Comparison of ENCODE assay signal across 17 cellular contexts in genomic region chr17:46817151-46817900, GRCh38. TPM values are rescaled to one million over a fixed set of nuclear protein-coding genes. Genes with fewer than 3 reads are reported as not detected.
DNase-seq lines count a peak whose midpoint lies in the region; ATAC-seq and TF ChIP-seq lines count a peak whose summit lies in the region.
"Had no signal": no experiment of that assay in that cellular context is flagged by ENCODE, and none has a peak within 500 bp of the region (broad histone marks: within the 10 kb centered on the region; RNA-seq: fewer than 3 reads in every experiment).

No MANE protein-coding gene starts in this region.

- H3K79me2 ChIP-seq in H9 (ENCODE audit: insufficient read depth, low read length) = no peaks in the 10 kb centered on the region

- no peaks in the 10 kb centered on the region for H3K36me3 Mint-ChIP-seq in CD4-positive, alpha-beta memory T cell
- no peaks in the 10 kb centered on the region; a peak in 1 of 7 replicates for H3K36me3 Mint-ChIP-seq in H9 (ENCODE audit: insufficient read depth in 1 of 3, low read depth in 3 of 3)
- no peaks in the 10 kb centered on the region for H3K36me3 Mint-ChIP-seq in endodermal cell (ENCODE audit: low read depth)
- H3K36me3 Mint-ChIP-seq in nephron (ENCODE audit: low read depth) = no peaks in the 10 kb centered on the region

- H3K27ac Mint-ChIP-seq in CD4-positive, alpha-beta memory T cell = no peak overlapping the region
- peak overlapping the region in 1 of 3 experiments; percentile 21; a peak in 1 of 7 replicates for H3K27ac Mint-ChIP-seq in H9
- peak overlapping the region; percentile 82 for H3K27ac Mint-ChIP-seq in endodermal cell
- H3K27ac Mint-ChIP-seq in nephron = no peak overlapping the region

- POLR2A ChIA-PET in CD4-positive, alpha-beta memory T cell (lab: Charles Lee; ENCODE audit: partially characterized antibody) = no interaction called here

- H4K20me1 ChIP-seq in H9 (ENCODE audit: control insufficient read depth, insufficient read depth, insufficient read length) = no peaks in the 10 kb centered on the region

- H3K4me3 Mint-ChIP-seq in CD4-positive, alpha-beta memory T cell = peak overlapping the region in 6 of 8 donors; percentile 67 to 79 (median 74)
- peak overlapping the region; percentile 73 to 81 for H3K4me3 Mint-ChIP-seq in H9
- peak overlapping the region; percentile 70 for H3K4me3 Mint-ChIP-seq in endodermal cell
- peak overlapping the region; percentile 62 to 78 (median 70) for H3K4me3 Mint-ChIP-seq in nephron

- no peak overlapping the region for H3K27ac ChIP-seq in CD4-positive, alpha-beta memory T cell (ENCODE audit: low read depth, low read length)
- no peak overlapping the region for H3K27ac ChIP-seq in H9 (ENCODE audit: insufficient read length, low read depth, low read length)
- peak overlapping the region; percentile 44 for H3K27ac ChIP-seq in endodermal cell (ENCODE audit: low read depth, low read length)
- H3K27ac ChIP-seq: SJSA1, uterus had no signal

- H3K79me1 ChIP-seq in H9 (ENCODE audit: insufficient read depth, low read depth, low read length, poor library complexity, severe bottlenecking) = no peaks in the 10 kb centered on the region

- no peak overlapping the region for H2BK20ac ChIP-seq in H9 (ENCODE audit: low read depth, low read length, poor library complexity, severe bottlenecking)

- peak overlapping the region; percentile 22 for H3K4me2 ChIP-seq in H9 (ENCODE audit: insufficient read depth, insufficient read length, low read length)

- no peak overlapping the region for H2BK15ac ChIP-seq in H9 (ENCODE audit: low read depth, low read length)

- no peak overlapping the region for H4K8ac ChIP-seq in H9 (replicated peaks; ENCODE audit: insufficient read length, low read depth, low read length)

- H3K23me2 ChIP-seq in H9 (ENCODE audit: insufficient read length, low read depth, low read length, poor library complexity, severe bottlenecking) = peaks cover 31% of the 10 kb centered on the region

- no peaks in the 10 kb centered on the region for H3K36me3 ChIP-seq in CD4-positive, alpha-beta memory T cell (ENCODE audit: insufficient read depth, low read length)
- no peaks in the 10 kb centered on the region for H3K36me3 ChIP-seq in endodermal cell (ENCODE audit: control insufficient read depth, insufficient read depth, low read length)
- H3K36me3 ChIP-seq: uterus had no signal

- H3K9me3 ChIP-seq in CD4-positive, alpha-beta memory T cell (ENCODE audit: control insufficient read depth in 1 of 2, low read length in 2 of 2) = no peaks in the 10 kb centered on the region
- H3K9me3 ChIP-seq in H9 (ENCODE audit: control insufficient read depth, low read depth, low read length) = no peaks in the 10 kb centered on the region
- no peaks in the 10 kb centered on the region for H3K9me3 ChIP-seq in endodermal cell (ENCODE audit: control insufficient read depth, low read length)
- H3K9me3 ChIP-seq: uterus had no signal

- peaks cover 63% of the 10 kb centered on the region for H3K27me3 ChIP-seq in CD4-positive, alpha-beta memory T cell (ENCODE audit: insufficient read depth, low read length)
- H3K27me3 ChIP-seq in H9 (ENCODE audit: insufficient read depth, low read length) (peaks cover 39% of the 10 kb centered on the region), endodermal cell (ENCODE audit: control insufficient read depth, insufficient read depth, low read length, poor library complexity, severe bottlenecking) (no peaks in the 10 kb centered on the region)

- no peak overlapping the region for H2BK12ac ChIP-seq in H9 (ENCODE audit: insufficient read length, low read depth, low read length)

- H4K91ac ChIP-seq in H9 (ENCODE audit: insufficient read length, low read depth, low read length) = no peak overlapping the region

- H3K4me1 ChIP-seq in CD4-positive, alpha-beta memory T cell (ENCODE audit: insufficient read depth, low read length) = peaks cover 28% of the 10 kb centered on the region
- peaks cover 11% of the 10 kb centered on the region; the same call in 1 of the 2 replicates for H3K4me1 ChIP-seq in H9 (ENCODE audit: insufficient read depth, low read length)
- H3K4me1 ChIP-seq in endodermal cell (ENCODE audit: control insufficient read depth, insufficient read depth, low read length) = peaks cover 16% of the 10 kb centered on the region

- H3K4me3 ChIP-seq in CD4-positive, alpha-beta memory T cell (ENCODE audit: low read length in 2 of 2) = no peak overlapping the region
- H3K4me3 ChIP-seq in endodermal cell (ENCODE audit: low read length) = peak overlapping the region; percentile 89
- H3K4me3 ChIP-seq: SJSA1, uterus had no signal

- no peak overlapping the region for H3K23ac ChIP-seq in H9 (ENCODE audit: insufficient read length, low read depth, low read length)

- H4K5ac ChIP-seq in H9 (ENCODE audit: insufficient read length, low read depth, low read length) = no peak overlapping the region

- ATAC-seq in GM18858 (IDR thresholded peaks at IDR 0.05; ENCODE audit: unreplicated experiment) = no peak
- no peak for ATAC-seq in left ventricle myocardium superior

- H3K4me1 Mint-ChIP-seq in CD4-positive, alpha-beta memory T cell = peaks cover 7 to 30% (median 15%) of the 10 kb centered on the region in 4 donors
- H3K4me1 Mint-ChIP-seq in H9 (peaks cover 71 to 74% of the 10 kb centered on the region in 2 experiments), endodermal cell (peaks cover 69% of the 10 kb centered on the region), nephron (peaks cover 19% of the 10 kb centered on the region)

- CTCF ChIA-PET in CD4-positive, alpha-beta memory T cell (lab: Charles Lee; ENCODE audit: partially characterized antibody) = no interaction called here

- H2AK5ac ChIP-seq in H9 (ENCODE audit: insufficient read length, low read length) = no peak overlapping the region

- H3K56ac ChIP-seq in H9 (ENCODE audit: insufficient read length, low read depth, low read length) = no peak overlapping the region

- DNase-seq in CD4-positive, alpha-beta memory T cell = no peak
- peak; percentile 43 for DNase-seq in H9
- peak; percentile 76 for DNase-seq in endodermal cell
- DNase-seq in stimulated activated CD4-positive, alpha-beta T cell treated with anti-CD3 and anti-CD28 coated beads, Interleukin-2, amount 100 ng/mL, for 24 hours = no peak
- no peak for DNase-seq in left ventricle myocardium superior
- no peak for DNase-seq in NCI-H146 treated with DMSO at 0.1 percent for 48 hours (lab: John Stamatoyannopoulos, UW; ENCODE audit: unreplicated experiment)
- DNase-seq: C1 segment of cervical spinal cord; GDM1; NCI-H2171 treated with DMSO at 0.1 percent for 48 hours; retina; stimulated activated CD4-positive, alpha-beta T cell treated with anti-CD3 and anti-CD28 coated beads, Interleukin-1b, Interleukin-23, amount 100 ng/mL, for 48 hours; uterus had no signal

- no peak overlapping the region for H2BK120ac ChIP-seq in H9 (ENCODE audit: low read depth, low read length, poor library complexity, severe bottlenecking)

- no peak overlapping the region for H3K4ac ChIP-seq in H9 (ENCODE audit: low read depth, low read length)

- intact Hi-C loops in CD4-positive, alpha-beta memory T cell (cut with micrococcal nuclease) = no loop called here
- intact Hi-C loops in left ventricle myocardium superior (cut with micrococcal nuclease) = no loop called here

- H3K27me3 Mint-ChIP-seq in CD4-positive, alpha-beta memory T cell = peaks cover 54 to 77% of the 10 kb centered on the region in 2 donors
- H3K27me3 Mint-ChIP-seq in H9 (ENCODE audit: low read depth) (peaks cover 72% of the 10 kb centered on the region), endodermal cell (ENCODE audit: insufficient read depth) (peaks cover 4% of the 10 kb centered on the region), nephron (ENCODE audit: low read depth) (peaks cover 97% of the 10 kb centered on the region)

- H3K9ac ChIP-seq in H9 (ENCODE audit: extremely low read depth, insufficient read length, low read length) (no peak overlapping the region), endodermal cell (ENCODE audit: extremely low read depth, low read length, poor library complexity, severe bottlenecking) (peak overlapping the region; percentile 38)

- H3K18ac ChIP-seq in H9 (ENCODE audit: insufficient read length, low read depth, low read length) = no peak overlapping the region

- H3K9me3 Mint-ChIP-seq in CD4-positive, alpha-beta memory T cell = peaks cover 0 to 2% (median 0%) of the 10 kb centered on the region in 8 donors
- no peaks in the 10 kb centered on the region; a peak in 2 of 5 replicates for H3K9me3 Mint-ChIP-seq in H9
- H3K9me3 Mint-ChIP-seq in endodermal cell = no peaks in the 10 kb centered on the region
- H3K9me3 Mint-ChIP-seq in nephron = no peaks in the 10 kb centered on the region

- no peak overlapping the region for H2AFZ ChIP-seq in H9 (ENCODE audit: low read length)

- no CpG with 5 or more reads among the region's 22 CpGs for WGBS in H9 (ENCODE audit: extremely low coverage, insufficient read length, low lambda C conversion rate)
- WGBS in endodermal cell (ENCODE audit: insufficient coverage in 1 of 2, insufficient read length in 1 of 2), 2 experiments = 6 to 10% methylated on average over 5 to 21 of the region's 22 CpGs

- H3K14ac ChIP-seq in H9 (ENCODE audit: insufficient read depth, low read length) = no peak overlapping the region

- no peak overlapping the region for H3T11ph ChIP-seq in H9 (ENCODE audit: low read length)

- TF ChIP-seq CTCF in H9 (conservative IDR thresholded peaks at IDR 0.05) (no peak), endodermal cell (conservative IDR thresholded peaks at IDR 0.05) (no peak), nephron (IDR thresholded peaks at IDR 0.05; ENCODE audit: unreplicated experiment in 3 of 3) (no peak)

- no peak overlapping the region for H2BK5ac ChIP-seq in H9 (ENCODE audit: insufficient read length, low read length)

RNA-seq across cellular contexts. Expression of gene WNT3, which starts 1.2 kb away (rescaled TPM):
- total RNA-seq in CD4-positive, alpha-beta memory T cell = not detected
- not detected for polyA plus RNA-seq in CD4-positive, alpha-beta memory T cell
- total RNA-seq in H9 (2021) (22.4 and 22.7 TPM in 2 replicates), endodermal cell (10 to 100 TPM; 19.9 to 21.8 TPM), left ventricle myocardium superior (0.92 TPM)
- polyA plus RNA-seq in endodermal cell (2013, experiment 1 of 2) = 51.2 TPM
- polyA plus RNA-seq in endodermal cell (2013, experiment 2 of 2) = 42.1 TPM

RNA-seq across cellular contexts. Expression of gene WNT9B, which starts 34.1 kb away (rescaled TPM):
- not detected for total RNA-seq in CD4-positive, alpha-beta memory T cell
- polyA plus RNA-seq in CD4-positive, alpha-beta memory T cell = not detected
- total RNA-seq in H9 (2021) (0.70 and 0.77 TPM in 2 replicates), endodermal cell (under 1 TPM in 1 of 2 donors, not detected in 1; 0.33 TPM), left ventricle myocardium superior (0.42 TPM)
- polyA plus RNA-seq in endodermal cell (2013, experiment 1 of 2) = 2.4 TPM
- 2.1 TPM for polyA plus RNA-seq in endodermal cell (2013, experiment 2 of 2)
- total RNA-seq: fibroblast of villous mesenchyme, SJSA1 had no signal
- polyA plus RNA-seq: keratinocyte had no signal

Comparison
In these comparisons a context has a peak if more than half of its experiments do, and no peak if none do; other contexts are left out.
1. DNase-seq: peak in H9 (single experiment) and endodermal cell (single experiment); none in CD4-positive, alpha-beta memory T cell (0 of 5), stimulated activated CD4-positive, alpha-beta T cell treated with anti-CD3 and anti-CD28 coated beads, Interleukin-2, amount 100 ng/mL, for 24 hours (0 of 2), left ventricle myocardium superior (single experiment) and NCI-H146 treated with DMSO at 0.1 percent for 48 hours (single experiment).
2. RNA of gene WNT3, which starts 1.2 kb away (total RNA-seq): 22.4 to 22.7 TPM in H9 and 19.9 to 21.8 TPM in endodermal cell; 0.92 TPM in left ventricle myocardium superior (single experiment) and not detected in CD4-positive, alpha-beta memory T cell; every median in the first group is over 10 times any median in the second.
3. Peak in every context shown above with its lines, with median percentiles within 50 percentile points of each other: H3K4me3 Mint-ChIP-seq.